8 cellular contexts compared by ENCODE assay signal in the genomic region with DNA sequence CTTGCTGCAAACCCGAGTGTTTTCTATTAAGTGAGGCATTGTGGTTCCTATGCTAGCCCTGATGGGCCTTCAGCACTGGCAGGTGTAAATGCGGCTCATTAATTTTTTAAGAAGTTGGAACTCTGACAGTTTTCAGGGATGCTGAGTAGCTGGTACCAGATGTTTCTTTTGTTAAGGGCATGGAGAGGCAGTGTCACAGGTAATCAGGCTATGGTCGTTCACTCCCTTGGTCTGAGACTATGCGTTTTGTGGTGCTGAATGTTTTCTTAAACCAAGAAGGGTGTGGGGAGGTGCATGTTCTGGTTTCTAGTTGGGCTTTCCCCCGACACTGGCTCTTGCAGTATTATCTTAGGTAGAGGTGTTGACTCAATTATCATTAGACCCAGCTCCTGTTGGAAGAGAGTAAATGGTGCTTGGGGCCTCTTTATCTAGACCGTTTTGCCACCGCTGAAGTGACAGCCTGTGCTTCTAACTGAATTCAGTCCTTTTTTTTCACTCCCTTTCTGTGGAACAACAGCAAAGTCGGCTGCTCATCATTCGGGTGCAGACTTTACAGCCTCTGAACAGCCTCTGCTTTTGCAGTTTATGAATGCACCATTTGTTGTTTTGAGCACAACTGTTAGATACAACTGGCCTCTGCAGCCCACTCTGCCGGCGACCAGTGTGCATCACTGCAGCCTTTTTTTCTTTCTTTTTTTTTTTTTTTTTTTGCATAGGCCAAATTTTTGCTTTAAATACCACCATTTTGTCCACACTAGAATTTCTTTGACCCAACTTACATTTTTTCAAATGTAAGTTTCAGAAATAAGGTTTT. TPM values are rescaled to one million over a fixed set of nuclear protein-coding genes. Genes with fewer than 3 reads are reported as not detected.
DNase-seq lines count a peak whose midpoint lies in the region; ATAC-seq and TF ChIP-seq lines count a peak whose summit lies in the region.

No MANE protein-coding gene starts in this region.

- H2AFZ ChIP-seq in neural progenitor cell (replicated peaks) = no peak overlapping the region

- no peak for TF ChIP-seq POLR2A in GM18505 (IDR thresholded peaks at IDR 0.05; ENCODE audit: borderline replicate concordance, extremely low read depth, insufficient read depth, insufficient read length)

- H3K79me2 ChIP-seq in neural progenitor cell (ENCODE audit: low read depth) = peaks cover 54% of the 10 kb centered on the region

- H3K27me3 Mint-ChIP-seq in neural progenitor cell (ENCODE audit: insufficient read depth, low read depth) = peaks cover 6% of the 10 kb centered on the region

- no peak overlapping the region for H3K9ac ChIP-seq in neural progenitor cell

- H3K4me3 Mint-ChIP-seq in neural progenitor cell = no peak overlapping the region

- H3K36me3 ChIP-seq in brain microvascular endothelial cell (replicated peaks) (no peaks in the 10 kb centered on the region), neural progenitor cell (no peaks in the 10 kb centered on the region)

- no peak overlapping the region for H3K4me2 ChIP-seq in neural progenitor cell

- H3K27ac ChIP-seq in brain microvascular endothelial cell = no peak overlapping the region
- H3K27ac ChIP-seq in neural progenitor cell = no peak overlapping the region

- H3K36me3 Mint-ChIP-seq in neural progenitor cell = no peaks in the 10 kb centered on the region

- H3K9me3 Mint-ChIP-seq in neural progenitor cell = no peaks in the 10 kb centered on the region

- in situ Hi-C loops in brain microvascular endothelial cell (cut with HindIII; ENCODE audit: low pct_ligation_motif_present, low sequenced_read_pairs) = no loop called here

- H3K4me1 ChIP-seq in neural progenitor cell = peaks cover 68% of the 10 kb centered on the region

- peak; percentile 89 for DNase-seq in DMS79 treated with DMSO at 0.1 percent for 48 hours (lab: John Stamatoyannopoulos, UW)
- DNase-seq in NCI-H2029 treated with DMSO at 0.1 percent for 48 hours (lab: John Stamatoyannopoulos, UW) = peak; percentile 99
- no peak for DNase-seq in brain microvascular endothelial cell
- no peak for DNase-seq in neural progenitor cell (ENCODE audit: low spot score)

- peaks cover 31% of the 10 kb centered on the region for H3F3A ChIP-seq in neural progenitor cell (ENCODE audit: low read depth)

- peaks cover 32% of the 10 kb centered on the region for H4K20me1 ChIP-seq in neural progenitor cell (ENCODE audit: low read depth)

- no peaks in the 10 kb centered on the region for H3K27me3 ChIP-seq in brain microvascular endothelial cell (replicated peaks)
- peaks cover 9% of the 10 kb centered on the region for H3K27me3 ChIP-seq in neural progenitor cell

- H3K27ac Mint-ChIP-seq in neural progenitor cell = no peak overlapping the region

- H3K4me3 ChIP-seq in brain microvascular endothelial cell (ENCODE audit: low read depth, low read length) = no peak overlapping the region
- no peak overlapping the region for H3K4me3 ChIP-seq in neural progenitor cell

- peak; percentile 63 for TF ChIP-seq CTCF in brain microvascular endothelial cell (IDR thresholded peaks at IDR 0.05; ENCODE audit: low read depth, low read length, missing control alignments)
- TF ChIP-seq CTCF in neural progenitor cell (IDR thresholded peaks at IDR 0.05) = peak; percentile 7

- ATAC-seq in GM19351 (IDR thresholded peaks at IDR 0.05; ENCODE audit: unreplicated experiment) (no peak), GM21515 (IDR thresholded peaks at IDR 0.05; ENCODE audit: unreplicated experiment) (no peak), GM18505 (IDR thresholded peaks at IDR 0.05; ENCODE audit: unreplicated experiment) (no peak), HG03565 (IDR thresholded peaks at IDR 0.05; ENCODE audit: unreplicated experiment) (no peak)

- peaks cover 63% of the 10 kb centered on the region for H3K4me1 Mint-ChIP-seq in neural progenitor cell

- no peaks in the 10 kb centered on the region for H3K9me3 ChIP-seq in neural progenitor cell (ENCODE audit: low read depth)

RNA-seq across cellular contexts. Expression of a gene that starts 35.6 kb away (rescaled TPM):
- 12.1 and 13.1 TPM in 2 replicates for total RNA-seq in neural progenitor cell (ENCODE audit: low replicate concordance)

Comparison
In these comparisons a context has a peak if more than half of its experiments do, and no peak if none do; other contexts are left out.
1. DNase-seq: peak in DMS79 treated with DMSO at 0.1 percent for 48 hours (single experiment) and NCI-H2029 treated with DMSO at 0.1 percent for 48 hours (single experiment); none in brain microvascular endothelial cell (single experiment) and neural progenitor cell (single experiment).